Comparison of ENCODE assay signal across 2 cellular contexts in the genomic region with DNA sequence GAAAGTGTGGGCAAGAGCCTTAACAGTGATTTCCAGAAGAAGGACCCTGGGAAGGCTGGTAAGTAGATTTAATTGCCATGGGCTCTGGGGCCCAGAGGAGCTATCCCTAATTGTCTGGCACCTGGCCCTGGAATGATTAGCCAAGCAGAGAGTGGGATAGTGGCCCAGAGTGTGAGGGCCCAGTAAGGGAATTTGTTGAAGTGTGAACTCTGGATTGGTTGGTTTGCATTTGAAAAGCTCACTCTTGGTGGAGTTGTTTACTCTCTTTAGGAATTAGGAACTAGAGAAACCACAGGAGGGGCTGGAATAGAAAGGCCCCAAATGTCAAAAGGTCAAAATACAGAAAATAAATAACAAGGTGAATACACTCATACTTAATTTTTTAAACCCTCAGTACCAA.
TF ChIP-seq lines count a peak whose summit lies in the region.

No MANE protein-coding gene starts in this region.

TF ChIP-seq in GM23338, 12 proteins besides CTCF, POLR2A, EP300 and RAD21 (continued from another document):
- TF ChIP-seq, protein P1, sequence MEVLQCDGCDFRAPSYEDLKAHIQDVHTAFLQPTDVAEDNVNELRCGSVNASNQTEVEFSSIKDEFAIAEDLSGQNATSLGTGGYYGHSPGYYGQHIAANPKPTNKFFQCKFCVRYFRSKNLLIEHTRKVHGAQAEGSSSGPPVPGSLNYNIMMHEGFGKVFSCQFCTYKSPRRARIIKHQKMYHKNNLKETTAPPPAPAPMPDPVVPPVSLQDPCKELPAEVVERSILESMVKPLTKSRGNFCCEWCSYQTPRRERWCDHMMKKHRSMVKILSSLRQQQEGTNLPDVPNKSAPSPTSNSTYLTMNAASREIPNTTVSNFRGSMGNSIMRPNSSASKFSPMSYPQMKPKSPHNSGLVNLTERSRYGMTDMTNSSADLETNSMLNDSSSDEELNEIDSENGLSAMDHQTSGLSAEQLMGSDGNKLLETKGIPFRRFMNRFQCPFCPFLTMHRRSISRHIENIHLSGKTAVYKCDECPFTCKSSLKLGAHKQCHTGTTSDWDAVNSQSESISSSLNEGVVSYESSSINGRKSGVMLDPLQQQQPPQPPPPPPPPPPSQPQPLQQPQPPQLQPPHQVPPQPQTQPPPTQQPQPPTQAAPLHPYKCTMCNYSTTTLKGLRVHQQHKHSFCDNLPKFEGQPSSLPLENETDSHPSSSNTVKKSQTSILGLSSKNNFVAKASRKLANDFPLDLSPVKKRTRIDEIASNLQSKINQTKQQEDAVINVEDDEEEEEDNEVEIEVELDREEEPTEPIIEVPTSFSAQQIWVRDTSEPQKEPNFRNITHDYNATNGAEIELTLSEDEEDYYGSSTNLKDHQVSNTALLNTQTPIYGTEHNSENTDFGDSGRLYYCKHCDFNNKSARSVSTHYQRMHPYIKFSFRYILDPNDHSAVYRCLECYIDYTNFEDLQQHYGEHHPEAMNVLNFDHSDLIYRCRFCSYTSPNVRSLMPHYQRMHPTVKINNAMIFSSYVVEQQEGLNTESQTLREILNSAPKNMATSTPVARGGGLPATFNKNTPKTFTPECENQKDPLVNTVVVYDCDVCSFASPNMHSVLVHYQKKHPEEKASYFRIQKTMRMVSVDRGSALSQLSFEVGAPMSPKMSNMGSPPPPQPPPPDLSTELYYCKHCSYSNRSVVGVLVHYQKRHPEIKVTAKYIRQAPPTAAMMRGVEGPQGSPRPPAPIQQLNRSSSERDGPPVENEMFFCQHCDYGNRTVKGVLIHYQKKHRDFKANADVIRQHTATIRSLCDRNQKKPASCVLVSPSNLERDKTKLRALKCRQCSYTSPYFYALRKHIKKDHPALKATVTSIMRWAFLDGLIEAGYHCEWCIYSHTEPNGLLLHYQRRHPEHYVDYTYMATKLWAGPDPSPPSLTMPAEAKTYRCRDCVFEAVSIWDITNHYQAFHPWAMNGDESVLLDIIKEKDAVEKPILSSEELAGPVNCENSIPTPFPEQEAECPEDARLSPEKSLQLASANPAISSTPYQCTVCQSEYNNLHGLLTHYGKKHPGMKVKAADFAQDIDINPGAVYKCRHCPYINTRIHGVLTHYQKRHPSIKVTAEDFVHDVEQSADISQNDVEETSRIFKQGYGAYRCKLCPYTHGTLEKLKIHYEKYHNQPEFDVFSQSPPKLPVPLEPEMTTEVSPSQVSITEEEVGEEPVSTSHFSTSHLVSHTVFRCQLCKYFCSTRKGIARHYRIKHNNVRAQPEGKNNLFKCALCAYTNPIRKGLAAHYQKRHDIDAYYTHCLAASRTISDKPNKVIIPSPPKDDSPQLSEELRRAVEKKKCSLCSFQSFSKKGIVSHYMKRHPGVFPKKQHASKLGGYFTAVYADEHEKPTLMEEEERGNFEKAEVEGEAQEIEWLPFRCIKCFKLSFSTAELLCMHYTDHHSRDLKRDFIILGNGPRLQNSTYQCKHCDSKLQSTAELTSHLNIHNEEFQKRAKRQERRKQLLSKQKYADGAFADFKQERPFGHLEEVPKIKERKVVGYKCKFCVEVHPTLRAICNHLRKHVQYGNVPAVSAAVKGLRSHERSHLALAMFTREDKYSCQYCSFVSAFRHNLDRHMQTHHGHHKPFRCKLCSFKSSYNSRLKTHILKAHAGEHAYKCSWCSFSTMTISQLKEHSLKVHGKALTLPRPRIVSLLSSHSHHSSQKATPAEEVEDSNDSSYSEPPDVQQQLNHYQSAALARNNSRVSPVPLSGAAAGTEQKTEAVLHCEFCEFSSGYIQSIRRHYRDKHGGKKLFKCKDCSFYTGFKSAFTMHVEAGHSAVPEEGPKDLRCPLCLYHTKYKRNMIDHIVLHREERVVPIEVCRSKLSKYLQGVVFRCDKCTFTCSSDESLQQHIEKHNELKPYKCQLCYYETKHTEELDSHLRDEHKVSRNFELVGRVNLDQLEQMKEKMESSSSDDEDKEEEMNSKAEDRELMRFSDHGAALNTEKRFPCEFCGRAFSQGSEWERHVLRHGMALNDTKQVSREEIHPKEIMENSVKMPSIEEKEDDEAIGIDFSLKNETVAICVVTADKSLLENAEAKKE (CRISPR knock-in tag; IDR thresholded peaks at IDR 0.05): peak; percentile 90
- TF ChIP-seq JUNB (IDR thresholded peaks at IDR 0.05; ENCODE audit: unreplicated experiment): no peak
- TF ChIP-seq, protein P2, sequence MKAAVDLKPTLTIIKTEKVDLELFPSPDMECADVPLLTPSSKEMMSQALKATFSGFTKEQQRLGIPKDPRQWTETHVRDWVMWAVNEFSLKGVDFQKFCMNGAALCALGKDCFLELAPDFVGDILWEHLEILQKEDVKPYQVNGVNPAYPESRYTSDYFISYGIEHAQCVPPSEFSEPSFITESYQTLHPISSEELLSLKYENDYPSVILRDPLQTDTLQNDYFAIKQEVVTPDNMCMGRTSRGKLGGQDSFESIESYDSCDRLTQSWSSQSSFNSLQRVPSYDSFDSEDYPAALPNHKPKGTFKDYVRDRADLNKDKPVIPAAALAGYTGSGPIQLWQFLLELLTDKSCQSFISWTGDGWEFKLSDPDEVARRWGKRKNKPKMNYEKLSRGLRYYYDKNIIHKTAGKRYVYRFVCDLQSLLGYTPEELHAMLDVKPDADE (IDR thresholded peaks at IDR 0.05): no peak

TF ChIP-seq in WTC11, 78 proteins besides CTCF, POLR2A, EP300 and RAD21 (continued from another document):
- TF ChIP-seq, protein P3, sequence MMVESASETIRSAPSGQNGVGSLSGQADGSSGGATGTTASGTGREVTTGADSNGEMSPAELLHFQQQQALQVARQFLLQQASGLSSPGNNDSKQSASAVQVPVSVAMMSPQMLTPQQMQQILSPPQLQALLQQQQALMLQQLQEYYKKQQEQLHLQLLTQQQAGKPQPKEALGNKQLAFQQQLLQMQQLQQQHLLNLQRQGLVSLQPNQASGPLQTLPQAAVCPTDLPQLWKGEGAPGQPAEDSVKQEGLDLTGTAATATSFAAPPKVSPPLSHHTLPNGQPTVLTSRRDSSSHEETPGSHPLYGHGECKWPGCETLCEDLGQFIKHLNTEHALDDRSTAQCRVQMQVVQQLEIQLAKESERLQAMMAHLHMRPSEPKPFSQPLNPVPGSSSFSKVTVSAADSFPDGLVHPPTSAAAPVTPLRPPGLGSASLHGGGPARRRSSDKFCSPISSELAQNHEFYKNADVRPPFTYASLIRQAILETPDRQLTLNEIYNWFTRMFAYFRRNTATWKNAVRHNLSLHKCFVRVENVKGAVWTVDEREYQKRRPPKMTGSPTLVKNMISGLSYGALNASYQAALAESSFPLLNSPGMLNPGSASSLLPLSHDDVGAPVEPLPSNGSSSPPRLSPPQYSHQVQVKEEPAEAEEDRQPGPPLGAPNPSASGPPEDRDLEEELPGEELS (CRISPR knock-in tag; IDR thresholded peaks at IDR 0.05): peak; percentile 56; the same call in 1 of the 2 replicates
- TF ChIP-seq, protein P4, sequence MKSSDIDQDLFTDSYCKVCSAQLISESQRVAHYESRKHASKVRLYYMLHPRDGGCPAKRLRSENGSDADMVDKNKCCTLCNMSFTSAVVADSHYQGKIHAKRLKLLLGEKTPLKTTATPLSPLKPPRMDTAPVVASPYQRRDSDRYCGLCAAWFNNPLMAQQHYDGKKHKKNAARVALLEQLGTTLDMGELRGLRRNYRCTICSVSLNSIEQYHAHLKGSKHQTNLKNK (CRISPR knock-in tag; IDR thresholded peaks at IDR 0.05): no peak
